Comparison of ENCODE assay signal across 1 cellular context in the genomic region with DNA sequence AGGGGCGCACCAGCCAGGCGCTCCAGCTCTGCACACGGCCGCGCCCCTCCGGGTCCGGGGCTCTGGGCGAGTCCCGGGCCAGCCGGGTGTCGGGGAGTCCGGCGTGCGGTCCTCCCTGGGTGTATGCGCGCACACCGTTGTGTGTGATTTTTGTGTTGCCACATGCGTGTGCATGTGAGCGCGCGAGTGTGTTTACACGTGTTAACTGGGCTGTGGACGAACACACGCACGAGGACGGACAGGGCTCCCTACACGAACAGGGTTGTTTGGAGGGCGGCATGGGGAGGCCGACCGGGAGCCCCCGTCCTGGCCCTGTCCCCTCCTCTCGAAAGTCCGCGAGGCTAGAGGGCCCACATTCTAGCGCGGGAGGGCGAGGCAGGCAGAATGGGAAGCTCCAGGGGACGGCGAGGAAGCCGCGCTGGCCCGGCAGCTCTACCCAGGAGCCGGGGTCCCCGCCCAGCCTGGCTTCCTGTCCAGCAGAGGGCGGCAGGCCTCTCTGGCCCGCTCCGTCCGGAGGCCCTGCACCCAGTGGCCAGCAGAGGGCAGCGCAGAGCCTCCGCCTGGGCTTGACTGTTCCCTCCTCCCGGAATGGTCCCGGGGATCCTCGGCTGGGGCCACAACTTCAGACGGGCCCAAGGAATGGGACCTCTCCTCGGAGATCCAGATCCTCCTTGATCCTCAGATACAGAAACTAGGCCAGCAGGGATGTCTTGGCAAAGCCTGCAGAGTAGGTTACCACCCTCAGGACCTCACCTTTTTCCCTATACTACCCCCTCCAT.
TF ChIP-seq lines count a peak whose summit lies in the region.

No MANE protein-coding gene starts in this region.

TF ChIP-seq in K562, 482 proteins besides CTCF, POLR2A, EP300 and RAD21 (continued from another document and continues in another):
- TF ChIP-seq, protein P1, sequence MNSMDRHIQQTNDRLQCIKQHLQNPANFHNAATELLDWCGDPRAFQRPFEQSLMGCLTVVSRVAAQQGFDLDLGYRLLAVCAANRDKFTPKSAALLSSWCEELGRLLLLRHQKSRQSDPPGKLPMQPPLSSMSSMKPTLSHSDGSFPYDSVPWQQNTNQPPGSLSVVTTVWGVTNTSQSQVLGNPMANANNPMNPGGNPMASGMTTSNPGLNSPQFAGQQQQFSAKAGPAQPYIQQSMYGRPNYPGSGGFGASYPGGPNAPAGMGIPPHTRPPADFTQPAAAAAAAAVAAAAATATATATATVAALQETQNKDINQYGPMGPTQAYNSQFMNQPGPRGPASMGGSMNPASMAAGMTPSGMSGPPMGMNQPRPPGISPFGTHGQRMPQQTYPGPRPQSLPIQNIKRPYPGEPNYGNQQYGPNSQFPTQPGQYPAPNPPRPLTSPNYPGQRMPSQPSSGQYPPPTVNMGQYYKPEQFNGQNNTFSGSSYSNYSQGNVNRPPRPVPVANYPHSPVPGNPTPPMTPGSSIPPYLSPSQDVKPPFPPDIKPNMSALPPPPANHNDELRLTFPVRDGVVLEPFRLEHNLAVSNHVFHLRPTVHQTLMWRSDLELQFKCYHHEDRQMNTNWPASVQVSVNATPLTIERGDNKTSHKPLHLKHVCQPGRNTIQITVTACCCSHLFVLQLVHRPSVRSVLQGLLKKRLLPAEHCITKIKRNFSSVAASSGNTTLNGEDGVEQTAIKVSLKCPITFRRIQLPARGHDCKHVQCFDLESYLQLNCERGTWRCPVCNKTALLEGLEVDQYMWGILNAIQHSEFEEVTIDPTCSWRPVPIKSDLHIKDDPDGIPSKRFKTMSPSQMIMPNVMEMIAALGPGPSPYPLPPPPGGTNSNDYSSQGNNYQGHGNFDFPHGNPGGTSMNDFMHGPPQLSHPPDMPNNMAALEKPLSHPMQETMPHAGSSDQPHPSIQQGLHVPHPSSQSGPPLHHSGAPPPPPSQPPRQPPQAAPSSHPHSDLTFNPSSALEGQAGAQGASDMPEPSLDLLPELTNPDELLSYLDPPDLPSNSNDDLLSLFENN (IDR thresholded peaks at IDR 0.05; ENCODE audit: low read depth in 2 of 2, low read length in 2 of 2) = peak in 1 of 2 experiments; percentile 52; a peak in 1 of 4 replicates
- TF ChIP-seq ZBTB2 (IDR thresholded peaks at IDR 0.05) (no peak), ZNF146 (CRISPR knock-in tag; IDR thresholded peaks at IDR 0.05; ENCODE audit: unreplicated experiment) (peak; percentile 5), ETV5 (CRISPR knock-in tag; IDR thresholded peaks at IDR 0.05; ENCODE audit: low read depth) (peak; percentile 86; the same call in 1 of the 2 replicates), CHCHD3 (CRISPR knock-in tag; IDR thresholded peaks at IDR 0.05) (no peak), PHF20 (IDR thresholded peaks at IDR 0.05; ENCODE audit: partially characterized antibody) (peak; percentile 25), HMBOX1 (IDR thresholded peaks at IDR 0.05) (no peak), HDAC3 (IDR thresholded peaks at IDR 0.05; ENCODE audit: borderline replicate concordance, partially characterized antibody) (no peak), MAFK (IDR thresholded peaks at IDR 0.05; ENCODE audit: low read length) (0 out of 2 replicates have a peak, but pooled peaks have one; percentile 3)
- TF ChIP-seq, protein P2, sequence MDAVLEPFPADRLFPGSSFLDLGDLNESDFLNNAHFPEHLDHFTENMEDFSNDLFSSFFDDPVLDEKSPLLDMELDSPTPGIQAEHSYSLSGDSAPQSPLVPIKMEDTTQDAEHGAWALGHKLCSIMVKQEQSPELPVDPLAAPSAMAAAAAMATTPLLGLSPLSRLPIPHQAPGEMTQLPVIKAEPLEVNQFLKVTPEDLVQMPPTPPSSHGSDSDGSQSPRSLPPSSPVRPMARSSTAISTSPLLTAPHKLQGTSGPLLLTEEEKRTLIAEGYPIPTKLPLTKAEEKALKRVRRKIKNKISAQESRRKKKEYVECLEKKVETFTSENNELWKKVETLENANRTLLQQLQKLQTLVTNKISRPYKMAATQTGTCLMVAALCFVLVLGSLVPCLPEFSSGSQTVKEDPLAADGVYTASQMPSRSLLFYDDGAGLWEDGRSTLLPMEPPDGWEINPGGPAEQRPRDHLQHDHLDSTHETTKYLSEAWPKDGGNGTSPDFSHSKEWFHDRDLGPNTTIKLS (IDR thresholded peaks at IDR 0.05; ENCODE audit: borderline replicate concordance, low read depth) = 0 out of 2 replicates have a peak, but pooled peaks have one; percentile 21
- TF ChIP-seq, protein P3, sequence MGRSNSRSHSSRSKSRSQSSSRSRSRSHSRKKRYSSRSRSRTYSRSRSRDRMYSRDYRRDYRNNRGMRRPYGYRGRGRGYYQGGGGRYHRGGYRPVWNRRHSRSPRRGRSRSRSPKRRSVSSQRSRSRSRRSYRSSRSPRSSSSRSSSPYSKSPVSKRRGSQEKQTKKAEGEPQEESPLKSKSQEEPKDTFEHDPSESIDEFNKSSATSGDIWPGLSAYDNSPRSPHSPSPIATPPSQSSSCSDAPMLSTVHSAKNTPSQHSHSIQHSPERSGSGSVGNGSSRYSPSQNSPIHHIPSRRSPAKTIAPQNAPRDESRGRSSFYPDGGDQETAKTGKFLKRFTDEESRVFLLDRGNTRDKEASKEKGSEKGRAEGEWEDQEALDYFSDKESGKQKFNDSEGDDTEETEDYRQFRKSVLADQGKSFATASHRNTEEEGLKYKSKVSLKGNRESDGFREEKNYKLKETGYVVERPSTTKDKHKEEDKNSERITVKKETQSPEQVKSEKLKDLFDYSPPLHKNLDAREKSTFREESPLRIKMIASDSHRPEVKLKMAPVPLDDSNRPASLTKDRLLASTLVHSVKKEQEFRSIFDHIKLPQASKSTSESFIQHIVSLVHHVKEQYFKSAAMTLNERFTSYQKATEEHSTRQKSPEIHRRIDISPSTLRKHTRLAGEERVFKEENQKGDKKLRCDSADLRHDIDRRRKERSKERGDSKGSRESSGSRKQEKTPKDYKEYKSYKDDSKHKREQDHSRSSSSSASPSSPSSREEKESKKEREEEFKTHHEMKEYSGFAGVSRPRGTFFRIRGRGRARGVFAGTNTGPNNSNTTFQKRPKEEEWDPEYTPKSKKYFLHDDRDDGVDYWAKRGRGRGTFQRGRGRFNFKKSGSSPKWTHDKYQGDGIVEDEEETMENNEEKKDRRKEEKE (IDR thresholded peaks at IDR 0.05; ENCODE audit: borderline replicate concordance in 1 of 2, control insufficient read depth in 1 of 2, low read depth in 2 of 2, low read length in 1 of 2) = no peak
- TF ChIP-seq, protein P4, sequence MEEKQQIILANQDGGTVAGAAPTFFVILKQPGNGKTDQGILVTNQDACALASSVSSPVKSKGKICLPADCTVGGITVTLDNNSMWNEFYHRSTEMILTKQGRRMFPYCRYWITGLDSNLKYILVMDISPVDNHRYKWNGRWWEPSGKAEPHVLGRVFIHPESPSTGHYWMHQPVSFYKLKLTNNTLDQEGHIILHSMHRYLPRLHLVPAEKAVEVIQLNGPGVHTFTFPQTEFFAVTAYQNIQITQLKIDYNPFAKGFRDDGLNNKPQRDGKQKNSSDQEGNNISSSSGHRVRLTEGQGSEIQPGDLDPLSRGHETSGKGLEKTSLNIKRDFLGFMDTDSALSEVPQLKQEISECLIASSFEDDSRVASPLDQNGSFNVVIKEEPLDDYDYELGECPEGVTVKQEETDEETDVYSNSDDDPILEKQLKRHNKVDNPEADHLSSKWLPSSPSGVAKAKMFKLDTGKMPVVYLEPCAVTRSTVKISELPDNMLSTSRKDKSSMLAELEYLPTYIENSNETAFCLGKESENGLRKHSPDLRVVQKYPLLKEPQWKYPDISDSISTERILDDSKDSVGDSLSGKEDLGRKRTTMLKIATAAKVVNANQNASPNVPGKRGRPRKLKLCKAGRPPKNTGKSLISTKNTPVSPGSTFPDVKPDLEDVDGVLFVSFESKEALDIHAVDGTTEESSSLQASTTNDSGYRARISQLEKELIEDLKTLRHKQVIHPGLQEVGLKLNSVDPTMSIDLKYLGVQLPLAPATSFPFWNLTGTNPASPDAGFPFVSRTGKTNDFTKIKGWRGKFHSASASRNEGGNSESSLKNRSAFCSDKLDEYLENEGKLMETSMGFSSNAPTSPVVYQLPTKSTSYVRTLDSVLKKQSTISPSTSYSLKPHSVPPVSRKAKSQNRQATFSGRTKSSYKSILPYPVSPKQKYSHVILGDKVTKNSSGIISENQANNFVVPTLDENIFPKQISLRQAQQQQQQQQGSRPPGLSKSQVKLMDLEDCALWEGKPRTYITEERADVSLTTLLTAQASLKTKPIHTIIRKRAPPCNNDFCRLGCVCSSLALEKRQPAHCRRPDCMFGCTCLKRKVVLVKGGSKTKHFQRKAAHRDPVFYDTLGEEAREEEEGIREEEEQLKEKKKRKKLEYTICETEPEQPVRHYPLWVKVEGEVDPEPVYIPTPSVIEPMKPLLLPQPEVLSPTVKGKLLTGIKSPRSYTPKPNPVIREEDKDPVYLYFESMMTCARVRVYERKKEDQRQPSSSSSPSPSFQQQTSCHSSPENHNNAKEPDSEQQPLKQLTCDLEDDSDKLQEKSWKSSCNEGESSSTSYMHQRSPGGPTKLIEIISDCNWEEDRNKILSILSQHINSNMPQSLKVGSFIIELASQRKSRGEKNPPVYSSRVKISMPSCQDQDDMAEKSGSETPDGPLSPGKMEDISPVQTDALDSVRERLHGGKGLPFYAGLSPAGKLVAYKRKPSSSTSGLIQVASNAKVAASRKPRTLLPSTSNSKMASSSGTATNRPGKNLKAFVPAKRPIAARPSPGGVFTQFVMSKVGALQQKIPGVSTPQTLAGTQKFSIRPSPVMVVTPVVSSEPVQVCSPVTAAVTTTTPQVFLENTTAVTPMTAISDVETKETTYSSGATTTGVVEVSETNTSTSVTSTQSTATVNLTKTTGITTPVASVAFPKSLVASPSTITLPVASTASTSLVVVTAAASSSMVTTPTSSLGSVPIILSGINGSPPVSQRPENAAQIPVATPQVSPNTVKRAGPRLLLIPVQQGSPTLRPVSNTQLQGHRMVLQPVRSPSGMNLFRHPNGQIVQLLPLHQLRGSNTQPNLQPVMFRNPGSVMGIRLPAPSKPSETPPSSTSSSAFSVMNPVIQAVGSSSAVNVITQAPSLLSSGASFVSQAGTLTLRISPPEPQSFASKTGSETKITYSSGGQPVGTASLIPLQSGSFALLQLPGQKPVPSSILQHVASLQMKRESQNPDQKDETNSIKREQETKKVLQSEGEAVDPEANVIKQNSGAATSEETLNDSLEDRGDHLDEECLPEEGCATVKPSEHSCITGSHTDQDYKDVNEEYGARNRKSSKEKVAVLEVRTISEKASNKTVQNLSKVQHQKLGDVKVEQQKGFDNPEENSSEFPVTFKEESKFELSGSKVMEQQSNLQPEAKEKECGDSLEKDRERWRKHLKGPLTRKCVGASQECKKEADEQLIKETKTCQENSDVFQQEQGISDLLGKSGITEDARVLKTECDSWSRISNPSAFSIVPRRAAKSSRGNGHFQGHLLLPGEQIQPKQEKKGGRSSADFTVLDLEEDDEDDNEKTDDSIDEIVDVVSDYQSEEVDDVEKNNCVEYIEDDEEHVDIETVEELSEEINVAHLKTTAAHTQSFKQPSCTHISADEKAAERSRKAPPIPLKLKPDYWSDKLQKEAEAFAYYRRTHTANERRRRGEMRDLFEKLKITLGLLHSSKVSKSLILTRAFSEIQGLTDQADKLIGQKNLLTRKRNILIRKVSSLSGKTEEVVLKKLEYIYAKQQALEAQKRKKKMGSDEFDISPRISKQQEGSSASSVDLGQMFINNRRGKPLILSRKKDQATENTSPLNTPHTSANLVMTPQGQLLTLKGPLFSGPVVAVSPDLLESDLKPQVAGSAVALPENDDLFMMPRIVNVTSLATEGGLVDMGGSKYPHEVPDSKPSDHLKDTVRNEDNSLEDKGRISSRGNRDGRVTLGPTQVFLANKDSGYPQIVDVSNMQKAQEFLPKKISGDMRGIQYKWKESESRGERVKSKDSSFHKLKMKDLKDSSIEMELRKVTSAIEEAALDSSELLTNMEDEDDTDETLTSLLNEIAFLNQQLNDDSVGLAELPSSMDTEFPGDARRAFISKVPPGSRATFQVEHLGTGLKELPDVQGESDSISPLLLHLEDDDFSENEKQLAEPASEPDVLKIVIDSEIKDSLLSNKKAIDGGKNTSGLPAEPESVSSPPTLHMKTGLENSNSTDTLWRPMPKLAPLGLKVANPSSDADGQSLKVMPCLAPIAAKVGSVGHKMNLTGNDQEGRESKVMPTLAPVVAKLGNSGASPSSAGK (IDR thresholded peaks at IDR 0.05) = peak; percentile 97
- TF ChIP-seq, protein P5, sequence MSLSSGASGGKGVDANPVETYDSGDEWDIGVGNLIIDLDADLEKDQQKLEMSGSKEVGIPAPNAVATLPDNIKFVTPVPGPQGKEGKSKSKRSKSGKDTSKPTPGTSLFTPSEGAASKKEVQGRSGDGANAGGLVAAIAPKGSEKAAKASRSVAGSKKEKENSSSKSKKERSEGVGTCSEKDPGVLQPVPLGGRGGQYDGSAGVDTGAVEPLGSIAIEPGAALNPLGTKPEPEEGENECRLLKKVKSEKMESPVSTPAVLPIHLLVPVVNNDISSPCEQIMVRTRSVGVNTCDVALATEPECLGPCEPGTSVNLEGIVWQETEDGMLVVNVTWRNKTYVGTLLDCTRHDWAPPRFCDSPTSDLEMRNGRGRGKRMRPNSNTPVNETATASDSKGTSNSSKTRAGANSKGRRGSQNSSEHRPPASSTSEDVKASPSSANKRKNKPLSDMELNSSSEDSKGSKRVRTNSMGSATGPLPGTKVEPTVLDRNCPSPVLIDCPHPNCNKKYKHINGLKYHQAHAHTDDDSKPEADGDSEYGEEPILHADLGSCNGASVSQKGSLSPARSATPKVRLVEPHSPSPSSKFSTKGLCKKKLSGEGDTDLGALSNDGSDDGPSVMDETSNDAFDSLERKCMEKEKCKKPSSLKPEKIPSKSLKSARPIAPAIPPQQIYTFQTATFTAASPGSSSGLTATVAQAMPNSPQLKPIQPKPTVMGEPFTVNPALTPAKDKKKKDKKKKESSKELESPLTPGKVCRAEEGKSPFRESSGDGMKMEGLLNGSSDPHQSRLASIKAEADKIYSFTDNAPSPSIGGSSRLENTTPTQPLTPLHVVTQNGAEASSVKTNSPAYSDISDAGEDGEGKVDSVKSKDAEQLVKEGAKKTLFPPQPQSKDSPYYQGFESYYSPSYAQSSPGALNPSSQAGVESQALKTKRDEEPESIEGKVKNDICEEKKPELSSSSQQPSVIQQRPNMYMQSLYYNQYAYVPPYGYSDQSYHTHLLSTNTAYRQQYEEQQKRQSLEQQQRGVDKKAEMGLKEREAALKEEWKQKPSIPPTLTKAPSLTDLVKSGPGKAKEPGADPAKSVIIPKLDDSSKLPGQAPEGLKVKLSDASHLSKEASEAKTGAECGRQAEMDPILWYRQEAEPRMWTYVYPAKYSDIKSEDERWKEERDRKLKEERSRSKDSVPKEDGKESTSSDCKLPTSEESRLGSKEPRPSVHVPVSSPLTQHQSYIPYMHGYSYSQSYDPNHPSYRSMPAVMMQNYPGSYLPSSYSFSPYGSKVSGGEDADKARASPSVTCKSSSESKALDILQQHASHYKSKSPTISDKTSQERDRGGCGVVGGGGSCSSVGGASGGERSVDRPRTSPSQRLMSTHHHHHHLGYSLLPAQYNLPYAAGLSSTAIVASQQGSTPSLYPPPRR (CRISPR knock-in tag; IDR thresholded peaks at IDR 0.05; ENCODE audit: borderline replicate concordance) = peak; percentile 37; the same call in 1 of the 2 replicates
